Comparison of ENCODE assay signal across 11 cellular contexts in genomic region chr11:62677709-62678108, GRCh38. TPM values are rescaled to one million over a fixed set of nuclear protein-coding genes. Genes with fewer than 3 reads are reported as not detected.
DNase-seq lines count a peak whose midpoint lies in the region; ATAC-seq, FAIRE-seq and TF ChIP-seq lines count a peak whose summit lies in the region.
"Had no signal": no experiment of that assay in that cellular context is flagged by ENCODE, and none has a peak within 500 bp of the region (broad histone marks: within the 10 kb centered on the region; RNA-seq: fewer than 3 reads in every experiment).

No MANE protein-coding gene starts in this region.

- H3K4me1 ChIP-seq in SJSA1 (replicated peaks) (peaks cover 24% of the 10 kb centered on the region), esophagus muscularis mucosa (peaks cover 31 to 60% (median 48%) of the 10 kb centered on the region in 4 donors), sigmoid colon (peaks cover 0 to 40% (median 29%) of the 10 kb centered on the region in 4 donors)

- DNase-seq in H7 (peak; percentile 25), SJSA1 (ENCODE audit: low read depth in 1 of 2, low spot score in 2 of 2) (no peak), esophagus muscularis mucosa (ENCODE audit: extremely low spot score) (no peak), sigmoid colon (no peak), RCC 7860 (ENCODE audit: low spot score) (no peak), left lobe of liver (ENCODE audit: low spot score) (no peak), amygdala (lab: John Stamatoyannopoulos, UW) (no peak)
- DNase-seq: foreskin melanocyte; stimulated activated CD4-positive, alpha-beta T cell treated with anti-CD3 and anti-CD28 coated beads, Interleukin-4, amount 100 ng/mL, for 4 hours had no signal

- H3K27ac ChIP-seq in SJSA1 (no peak overlapping the region), esophagus muscularis mucosa (replicated peaks in 1 of 4) (peak overlapping the region in 3 of 4 donors; percentile 92 to 96 (median 94)), sigmoid colon (peak overlapping the region; percentile 86 to 93 (median 92))

- no peaks in the 10 kb centered on the region for H3K27me3 ChIP-seq in H7 (ENCODE audit: control insufficient read depth, insufficient read depth, low read length)
- H3K27me3 ChIP-seq in SJSA1 (replicated peaks), result no peaks in the 10 kb centered on the region
- no peaks in the 10 kb centered on the region for H3K27me3 ChIP-seq in esophagus muscularis mucosa
- no peaks in the 10 kb centered on the region for H3K27me3 ChIP-seq in sigmoid colon

- H3K9me3 ChIP-seq in SJSA1 (replicated peaks) (no peaks in the 10 kb centered on the region), esophagus muscularis mucosa (no peaks in the 10 kb centered on the region), sigmoid colon (no peaks in the 10 kb centered on the region)

- 85% methylated on average over 15 of the region's 15 CpGs for WGBS in esophagus muscularis mucosa
- WGBS in sigmoid colon, 2 donors, result 84 to 88% methylated on average over 15 of the region's 15 CpGs

- no peak for ATAC-seq in HG03571 (IDR thresholded peaks at IDR 0.05; ENCODE audit: unreplicated experiment)
- no peak for ATAC-seq in left lobe of liver

- H3K4me3 ChIP-seq in H7 (ENCODE audit: insufficient read depth, low read depth, low read length), result 0 out of 2 replicates have a peak overlapping the region, but pooled peaks have one; percentile 97
- H3K4me3 ChIP-seq in SJSA1, result peak overlapping the region; percentile 90; the same call in 1 of the 2 replicates
- peak overlapping the region; percentile 85 to 99 (median 90) for H3K4me3 ChIP-seq in esophagus muscularis mucosa
- H3K4me3 ChIP-seq in sigmoid colon, result peak overlapping the region in 3 of 4 donors; percentile 74 to 99 (median 97)

- no peak for FAIRE-seq in RCC 7860 (lab: Jason Lieb, UNC)
- FAIRE-seq: TTC549 had no signal

- TF ChIP-seq EP300 in esophagus muscularis mucosa (IDR thresholded peaks at IDR 0.05) (no peak), sigmoid colon (IDR thresholded peaks at IDR 0.05) (no peak)

- TF ChIP-seq POLR2A in esophagus muscularis mucosa (IDR thresholded peaks at IDR 0.05; ENCODE audit: low read depth) (no peak), sigmoid colon (IDR thresholded peaks at IDR 0.05) (no peak)

- H3K36me3 ChIP-seq in H7 (replicated peaks; ENCODE audit: control insufficient read depth, insufficient read depth, low read length), result peaks cover 18% of the 10 kb centered on the region
- peaks cover 54% of the 10 kb centered on the region for H3K36me3 ChIP-seq in SJSA1
- peaks cover 20 to 48% (median 45%) of the 10 kb centered on the region in 4 donors for H3K36me3 ChIP-seq in esophagus muscularis mucosa
- H3K36me3 ChIP-seq in sigmoid colon, result peaks cover 0 to 38% (median 10%) of the 10 kb centered on the region in 4 donors

- intact Hi-C loops in esophagus muscularis mucosa (cut with DNase I) (no loop called here), sigmoid colon (cut with DNase I) (no loop called here)

- TF ChIP-seq CTCF in esophagus muscularis mucosa (IDR thresholded peaks at IDR 0.05) (no peak), sigmoid colon (IDR thresholded peaks at IDR 0.05) (no peak)

RNA-seq across cellular contexts. Expression of gene UBXN1, which starts 1.2 kb away (rescaled TPM):
- total RNA-seq in H7 (2014; rRNA removed; shearing (Covaris generic)), result 79.2 and 81.2 TPM in 2 replicates
- total RNA-seq in SJSA1 (2014; rRNA removed; shearing (Covaris generic)), result 162 and 208 TPM in 2 replicates
- total RNA-seq in esophagus muscularis mucosa (100 to 1,000 TPM; 192 to 277 (median 234) TPM), sigmoid colon (100 to 1,000 TPM; 174 to 298 (median 199) TPM), left lobe of liver (30.5 TPM)
- polyA plus RNA-seq in sigmoid colon, result 100 to 1,000 TPM; 132 to 188 (median 174) TPM

RNA-seq across cellular contexts. Expression of gene LBHD1, which starts 5.6 kb away (rescaled TPM):
- 2.7 and 4.5 TPM in 2 replicates for total RNA-seq in H7 (2014; rRNA removed; shearing (Covaris generic))
- total RNA-seq in SJSA1 (2014; rRNA removed; shearing (Covaris generic)), result 2.1 and 10.1 TPM in 2 replicates
- total RNA-seq in esophagus muscularis mucosa (1 to 10 TPM; 1.6 to 2.5 (median 1.7) TPM), sigmoid colon (1 to 10 TPM; 2.0 to 4.1 (median 3.7) TPM), left lobe of liver (3.3 TPM)
- polyA plus RNA-seq in sigmoid colon, result 10 to 100 TPM in 1 of 3 donors, 1 to 10 TPM in 2; 3.0 to 12.9 (median 5.8) TPM

RNA-seq across cellular contexts. Expression of gene UQCC3, which starts 6.2 kb away (rescaled TPM):
- 19.0 and 22.4 TPM in 2 replicates for total RNA-seq in H7 (2014; rRNA removed; shearing (Covaris generic))
- total RNA-seq in SJSA1 (2014; rRNA removed; shearing (Covaris generic)), result 14.9 and 30.6 TPM in 2 replicates
- total RNA-seq in esophagus muscularis mucosa (1 to 10 TPM; 6.3 to 7.5 (median 7.1) TPM), sigmoid colon (1 to 10 TPM; 4.9 to 9.7 (median 8.2) TPM), left lobe of liver (4.9 TPM)
- 10 to 100 TPM; 15.8 to 19.8 (median 18.0) TPM for polyA plus RNA-seq in sigmoid colon

RNA-seq across cellular contexts. Expression of gene LRRN4CL, which starts 11.6 kb away (rescaled TPM):
- total RNA-seq in H7 (2014; rRNA removed; shearing (Covaris generic)), result 0.14 and 0.30 TPM in 2 replicates
- total RNA-seq in SJSA1 (2014; rRNA removed; shearing (Covaris generic)), result 0.55 and 0.85 TPM in 2 replicates
- total RNA-seq in esophagus muscularis mucosa (10 to 100 TPM; 29.9 to 48.2 (median 39.2) TPM), sigmoid colon (10 to 100 TPM; 28.5 to 40.4 (median 32.1) TPM), left lobe of liver (not detected)
- polyA plus RNA-seq in sigmoid colon, result 1 to 10 TPM in 2 of 3 donors, under 1 TPM in 1; 0.23 to 3.1 (median 3.0) TPM

RNA-seq across cellular contexts. Expression of gene CSKMT, which starts 12.6 kb away (rescaled TPM):
- total RNA-seq in H7 (2014; rRNA removed; shearing (Covaris generic)), result 24.7 and 38.1 TPM in 2 replicates
- total RNA-seq in SJSA1 (2014; rRNA removed; shearing (Covaris generic)), result 9.8 and 15.7 TPM in 2 replicates
- total RNA-seq in esophagus muscularis mucosa (1 to 10 TPM; 2.9 to 4.9 (median 3.1) TPM), sigmoid colon (1 to 10 TPM; 2.9 to 6.1 (median 4.0) TPM), left lobe of liver (3.4 TPM)
- 10 to 100 TPM in 1 of 3 donors, 1 to 10 TPM in 2; 1.2 to 19.4 (median 4.9) TPM for polyA plus RNA-seq in sigmoid colon
